3 cellular contexts compared by ENCODE assay signal in the genomic region with DNA sequence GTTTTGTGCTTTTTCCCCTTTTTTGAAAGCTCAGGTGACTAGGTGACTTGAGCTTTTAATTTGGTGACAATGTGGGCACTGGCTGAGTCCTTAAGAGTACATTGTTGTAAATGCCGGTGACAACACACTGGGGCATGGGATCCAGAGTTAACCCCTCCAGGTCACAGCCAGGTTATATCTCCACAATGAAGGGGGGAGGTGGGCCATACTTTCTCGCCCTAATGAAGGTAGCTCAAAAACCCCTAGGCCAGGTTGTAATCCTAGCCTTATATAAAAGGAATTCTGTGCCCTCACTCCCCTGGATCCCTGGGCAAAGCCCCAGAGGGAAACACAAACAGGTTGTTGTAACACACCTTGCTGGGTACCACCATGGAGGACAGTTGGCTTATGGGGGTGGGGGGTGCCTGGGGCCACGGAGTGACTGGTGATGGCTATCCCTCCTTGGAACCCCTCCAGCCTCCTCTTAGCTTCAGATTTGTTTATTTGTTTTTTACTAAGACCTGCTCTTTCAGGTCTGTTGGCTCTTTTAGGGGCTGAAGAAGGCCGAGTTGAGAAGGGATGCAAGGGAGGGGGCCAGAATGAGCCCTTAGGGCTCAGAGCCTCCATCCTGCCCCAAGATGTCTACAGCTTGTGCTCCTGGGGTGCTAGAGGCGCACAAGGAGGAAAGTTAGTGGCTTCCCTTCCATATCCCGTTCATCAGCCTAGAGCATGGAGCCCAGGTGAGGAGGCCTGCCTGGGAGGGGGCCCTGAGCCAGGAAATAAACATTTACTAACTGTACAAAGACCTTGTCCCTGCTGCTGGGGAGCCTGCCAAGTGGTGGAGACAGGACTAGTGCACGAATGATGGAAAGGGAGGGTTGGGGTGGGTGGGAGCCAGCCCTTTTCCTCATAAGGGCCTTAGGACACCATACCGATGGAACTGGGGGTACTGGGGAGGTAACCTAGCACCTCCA.
TF ChIP-seq lines count a peak whose summit lies in the region.

No MANE protein-coding gene starts in this region.

TF ChIP-seq in GM23338, 12 proteins besides CTCF, POLR2A, EP300 and RAD21 (continues in another document):
- TF ChIP-seq, protein P1, sequence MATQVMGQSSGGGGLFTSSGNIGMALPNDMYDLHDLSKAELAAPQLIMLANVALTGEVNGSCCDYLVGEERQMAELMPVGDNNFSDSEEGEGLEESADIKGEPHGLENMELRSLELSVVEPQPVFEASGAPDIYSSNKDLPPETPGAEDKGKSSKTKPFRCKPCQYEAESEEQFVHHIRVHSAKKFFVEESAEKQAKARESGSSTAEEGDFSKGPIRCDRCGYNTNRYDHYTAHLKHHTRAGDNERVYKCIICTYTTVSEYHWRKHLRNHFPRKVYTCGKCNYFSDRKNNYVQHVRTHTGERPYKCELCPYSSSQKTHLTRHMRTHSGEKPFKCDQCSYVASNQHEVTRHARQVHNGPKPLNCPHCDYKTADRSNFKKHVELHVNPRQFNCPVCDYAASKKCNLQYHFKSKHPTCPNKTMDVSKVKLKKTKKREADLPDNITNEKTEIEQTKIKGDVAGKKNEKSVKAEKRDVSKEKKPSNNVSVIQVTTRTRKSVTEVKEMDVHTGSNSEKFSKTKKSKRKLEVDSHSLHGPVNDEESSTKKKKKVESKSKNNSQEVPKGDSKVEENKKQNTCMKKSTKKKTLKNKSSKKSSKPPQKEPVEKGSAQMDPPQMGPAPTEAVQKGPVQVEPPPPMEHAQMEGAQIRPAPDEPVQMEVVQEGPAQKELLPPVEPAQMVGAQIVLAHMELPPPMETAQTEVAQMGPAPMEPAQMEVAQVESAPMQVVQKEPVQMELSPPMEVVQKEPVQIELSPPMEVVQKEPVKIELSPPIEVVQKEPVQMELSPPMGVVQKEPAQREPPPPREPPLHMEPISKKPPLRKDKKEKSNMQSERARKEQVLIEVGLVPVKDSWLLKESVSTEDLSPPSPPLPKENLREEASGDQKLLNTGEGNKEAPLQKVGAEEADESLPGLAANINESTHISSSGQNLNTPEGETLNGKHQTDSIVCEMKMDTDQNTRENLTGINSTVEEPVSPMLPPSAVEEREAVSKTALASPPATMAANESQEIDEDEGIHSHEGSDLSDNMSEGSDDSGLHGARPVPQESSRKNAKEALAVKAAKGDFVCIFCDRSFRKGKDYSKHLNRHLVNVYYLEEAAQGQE (IDR thresholded peaks at IDR 0.05; ENCODE audit: unreplicated experiment): no peak
- TF ChIP-seq POLR2AphosphoS5 (IDR thresholded peaks at IDR 0.05; ENCODE audit: low read depth) (no peak), JUNB (IDR thresholded peaks at IDR 0.05; ENCODE audit: unreplicated experiment) (no peak), ZNF114 (CRISPR knock-in tag; IDR thresholded peaks at IDR 0.05) (no peak)

TF ChIP-seq in WTC11, 78 proteins besides CTCF, POLR2A, EP300 and RAD21 (continues in another document):
- TF ChIP-seq ZNF263 (CRISPR knock-in tag; IDR thresholded peaks at IDR 0.05; ENCODE audit: low read depth): no peak
- no peak for TF ChIP-seq TEAD4 (CRISPR knock-in tag; IDR thresholded peaks at IDR 0.05)
- TF ChIP-seq ZBTB21 (CRISPR knock-in tag; IDR thresholded peaks at IDR 0.05; ENCODE audit: borderline replicate concordance): no peak
- TF ChIP-seq, protein P2, sequence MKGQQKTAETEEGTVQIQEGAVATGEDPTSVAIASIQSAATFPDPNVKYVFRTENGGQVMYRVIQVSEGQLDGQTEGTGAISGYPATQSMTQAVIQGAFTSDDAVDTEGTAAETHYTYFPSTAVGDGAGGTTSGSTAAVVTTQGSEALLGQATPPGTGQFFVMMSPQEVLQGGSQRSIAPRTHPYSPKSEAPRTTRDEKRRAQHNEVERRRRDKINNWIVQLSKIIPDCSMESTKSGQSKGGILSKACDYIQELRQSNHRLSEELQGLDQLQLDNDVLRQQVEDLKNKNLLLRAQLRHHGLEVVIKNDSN (CRISPR knock-in tag; IDR thresholded peaks at IDR 0.05): no peak
- TF ChIP-seq ZNF671 (CRISPR knock-in tag; IDR thresholded peaks at IDR 0.05): no peak
- no peak for TF ChIP-seq FOXJ3 (CRISPR knock-in tag; IDR thresholded peaks at IDR 0.05; ENCODE audit: borderline replicate concordance)
- TF ChIP-seq, protein P3, sequence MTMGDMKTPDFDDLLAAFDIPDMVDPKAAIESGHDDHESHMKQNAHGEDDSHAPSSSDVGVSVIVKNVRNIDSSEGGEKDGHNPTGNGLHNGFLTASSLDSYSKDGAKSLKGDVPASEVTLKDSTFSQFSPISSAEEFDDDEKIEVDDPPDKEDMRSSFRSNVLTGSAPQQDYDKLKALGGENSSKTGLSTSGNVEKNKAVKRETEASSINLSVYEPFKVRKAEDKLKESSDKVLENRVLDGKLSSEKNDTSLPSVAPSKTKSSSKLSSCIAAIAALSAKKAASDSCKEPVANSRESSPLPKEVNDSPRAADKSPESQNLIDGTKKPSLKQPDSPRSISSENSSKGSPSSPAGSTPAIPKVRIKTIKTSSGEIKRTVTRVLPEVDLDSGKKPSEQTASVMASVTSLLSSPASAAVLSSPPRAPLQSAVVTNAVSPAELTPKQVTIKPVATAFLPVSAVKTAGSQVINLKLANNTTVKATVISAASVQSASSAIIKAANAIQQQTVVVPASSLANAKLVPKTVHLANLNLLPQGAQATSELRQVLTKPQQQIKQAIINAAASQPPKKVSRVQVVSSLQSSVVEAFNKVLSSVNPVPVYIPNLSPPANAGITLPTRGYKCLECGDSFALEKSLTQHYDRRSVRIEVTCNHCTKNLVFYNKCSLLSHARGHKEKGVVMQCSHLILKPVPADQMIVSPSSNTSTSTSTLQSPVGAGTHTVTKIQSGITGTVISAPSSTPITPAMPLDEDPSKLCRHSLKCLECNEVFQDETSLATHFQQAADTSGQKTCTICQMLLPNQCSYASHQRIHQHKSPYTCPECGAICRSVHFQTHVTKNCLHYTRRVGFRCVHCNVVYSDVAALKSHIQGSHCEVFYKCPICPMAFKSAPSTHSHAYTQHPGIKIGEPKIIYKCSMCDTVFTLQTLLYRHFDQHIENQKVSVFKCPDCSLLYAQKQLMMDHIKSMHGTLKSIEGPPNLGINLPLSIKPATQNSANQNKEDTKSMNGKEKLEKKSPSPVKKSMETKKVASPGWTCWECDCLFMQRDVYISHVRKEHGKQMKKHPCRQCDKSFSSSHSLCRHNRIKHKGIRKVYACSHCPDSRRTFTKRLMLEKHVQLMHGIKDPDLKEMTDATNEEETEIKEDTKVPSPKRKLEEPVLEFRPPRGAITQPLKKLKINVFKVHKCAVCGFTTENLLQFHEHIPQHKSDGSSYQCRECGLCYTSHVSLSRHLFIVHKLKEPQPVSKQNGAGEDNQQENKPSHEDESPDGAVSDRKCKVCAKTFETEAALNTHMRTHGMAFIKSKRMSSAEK (CRISPR knock-in tag; IDR thresholded peaks at IDR 0.05; ENCODE audit: borderline replicate concordance): no peak
- TF ChIP-seq TCF7 (CRISPR knock-in tag; IDR thresholded peaks at IDR 0.05; ENCODE audit: low read depth): no peak
- TF ChIP-seq ETV6 (CRISPR knock-in tag; IDR thresholded peaks at IDR 0.05): no peak
- TF ChIP-seq, protein P4, sequence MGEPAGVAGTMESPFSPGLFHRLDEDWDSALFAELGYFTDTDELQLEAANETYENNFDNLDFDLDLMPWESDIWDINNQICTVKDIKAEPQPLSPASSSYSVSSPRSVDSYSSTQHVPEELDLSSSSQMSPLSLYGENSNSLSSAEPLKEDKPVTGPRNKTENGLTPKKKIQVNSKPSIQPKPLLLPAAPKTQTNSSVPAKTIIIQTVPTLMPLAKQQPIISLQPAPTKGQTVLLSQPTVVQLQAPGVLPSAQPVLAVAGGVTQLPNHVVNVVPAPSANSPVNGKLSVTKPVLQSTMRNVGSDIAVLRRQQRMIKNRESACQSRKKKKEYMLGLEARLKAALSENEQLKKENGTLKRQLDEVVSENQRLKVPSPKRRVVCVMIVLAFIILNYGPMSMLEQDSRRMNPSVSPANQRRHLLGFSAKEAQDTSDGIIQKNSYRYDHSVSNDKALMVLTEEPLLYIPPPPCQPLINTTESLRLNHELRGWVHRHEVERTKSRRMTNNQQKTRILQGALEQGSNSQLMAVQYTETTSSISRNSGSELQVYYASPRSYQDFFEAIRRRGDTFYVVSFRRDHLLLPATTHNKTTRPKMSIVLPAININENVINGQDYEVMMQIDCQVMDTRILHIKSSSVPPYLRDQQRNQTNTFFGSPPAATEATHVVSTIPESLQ (CRISPR knock-in tag; IDR thresholded peaks at IDR 0.05): no peak
- TF ChIP-seq NR2C2 (CRISPR knock-in tag; IDR thresholded peaks at IDR 0.05): no peak
- TF ChIP-seq, protein P5, sequence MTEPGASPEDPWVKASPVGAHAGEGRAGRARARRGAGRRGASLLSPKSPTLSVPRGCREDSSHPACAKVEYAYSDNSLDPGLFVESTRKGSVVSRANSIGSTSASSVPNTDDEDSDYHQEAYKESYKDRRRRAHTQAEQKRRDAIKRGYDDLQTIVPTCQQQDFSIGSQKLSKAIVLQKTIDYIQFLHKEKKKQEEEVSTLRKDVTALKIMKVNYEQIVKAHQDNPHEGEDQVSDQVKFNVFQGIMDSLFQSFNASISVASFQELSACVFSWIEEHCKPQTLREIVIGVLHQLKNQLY (CRISPR knock-in tag; IDR thresholded peaks at IDR 0.05): no peak
- TF ChIP-seq CREM (CRISPR knock-in tag; IDR thresholded peaks at IDR 0.05): no peak

TF ChIP-seq in HepG2, 621 proteins besides CTCF, POLR2A, EP300 and RAD21 (continues in another document):
- TF ChIP-seq PHF8 (CRISPR knock-in tag; IDR thresholded peaks at IDR 0.05) (no peak), GATAD1 (CRISPR knock-in tag; IDR thresholded peaks at IDR 0.05) (no peak), RAD51 (IDR thresholded peaks at IDR 0.05; ENCODE audit: borderline replicate concordance) (no peak), GFI1 (CRISPR knock-in tag; IDR thresholded peaks at IDR 0.05; ENCODE audit: borderline replicate concordance) (no peak), ZNF180 (CRISPR knock-in tag; IDR thresholded peaks at IDR 0.05; ENCODE audit: borderline replicate concordance, low read depth) (no peak), SMAD1 (CRISPR knock-in tag; IDR thresholded peaks at IDR 0.05; ENCODE audit: borderline replicate concordance, low read depth) (0 out of 2 replicates have a peak, but pooled peaks have one; percentile 20), PCBP2 (optimal IDR thresholded peaks at IDR 0.05; ENCODE audit: low read depth, low read length, poor library complexity, severe bottlenecking) (no peak), MIXL1 (CRISPR knock-in tag; IDR thresholded peaks at IDR 0.05) (peak; percentile 35; the same call in 1 of the 2 replicates), ZNF501 (CRISPR knock-in tag; IDR thresholded peaks at IDR 0.05) (peak; percentile 45; the same call in 1 of the 2 replicates), ERF (CRISPR knock-in tag; IDR thresholded peaks at IDR 0.05) (peak; percentile 56; the same call in 1 of the 2 replicates), SETDB1 (CRISPR knock-in tag; IDR thresholded peaks at IDR 0.05; ENCODE audit: borderline replicate concordance) (no peak), SOX5 (CRISPR knock-in tag; IDR thresholded peaks at IDR 0.05; ENCODE audit: borderline replicate concordance) (peak; percentile 44; the same call in 1 of the 2 replicates), ZNF792 (CRISPR knock-in tag; IDR thresholded peaks at IDR 0.05) (no peak)
- TF ChIP-seq, protein P6, sequence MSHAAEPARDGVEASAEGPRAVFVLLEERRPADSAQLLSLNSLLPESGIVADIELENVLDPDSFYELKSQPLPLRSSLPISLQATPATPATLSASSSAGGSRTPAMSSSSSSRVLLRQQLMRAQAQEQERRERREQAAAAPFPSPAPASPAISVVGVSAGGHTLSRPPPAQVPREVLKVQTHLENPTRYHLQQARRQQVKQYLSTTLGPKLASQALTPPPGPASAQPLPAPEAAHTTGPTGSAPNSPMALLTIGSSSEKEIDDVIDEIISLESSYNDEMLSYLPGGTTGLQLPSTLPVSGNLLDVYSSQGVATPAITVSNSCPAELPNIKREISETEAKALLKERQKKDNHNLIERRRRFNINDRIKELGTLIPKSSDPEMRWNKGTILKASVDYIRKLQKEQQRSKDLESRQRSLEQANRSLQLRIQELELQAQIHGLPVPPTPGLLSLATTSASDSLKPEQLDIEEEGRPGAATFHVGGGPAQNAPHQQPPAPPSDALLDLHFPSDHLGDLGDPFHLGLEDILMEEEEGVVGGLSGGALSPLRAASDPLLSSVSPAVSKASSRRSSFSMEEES (CRISPR knock-in tag; IDR thresholded peaks at IDR 0.05): 0 out of 2 replicates have a peak, but pooled peaks have one; percentile 13
- TF ChIP-seq, protein P7, sequence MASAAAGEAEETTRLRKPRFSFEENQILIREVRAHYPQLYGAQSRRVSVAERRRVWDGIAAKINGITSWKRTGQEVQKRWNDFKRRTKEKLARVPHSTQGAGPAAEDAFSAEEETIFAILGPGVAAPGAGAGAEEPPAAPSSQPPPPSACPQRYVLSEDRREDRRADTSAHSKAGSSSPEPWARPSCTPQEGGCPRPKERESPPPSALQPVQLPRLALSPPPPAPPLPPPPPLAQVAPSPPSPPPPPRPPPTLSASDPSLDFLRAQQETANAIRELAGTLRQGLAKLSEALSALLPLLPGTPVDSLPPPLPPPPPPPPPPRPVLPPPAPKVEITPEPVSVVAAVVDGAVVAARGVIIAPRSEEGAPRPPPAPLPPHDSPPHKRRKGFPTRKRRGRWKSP (CRISPR knock-in tag; IDR thresholded peaks at IDR 0.05): no peak
- TF ChIP-seq, protein P8, sequence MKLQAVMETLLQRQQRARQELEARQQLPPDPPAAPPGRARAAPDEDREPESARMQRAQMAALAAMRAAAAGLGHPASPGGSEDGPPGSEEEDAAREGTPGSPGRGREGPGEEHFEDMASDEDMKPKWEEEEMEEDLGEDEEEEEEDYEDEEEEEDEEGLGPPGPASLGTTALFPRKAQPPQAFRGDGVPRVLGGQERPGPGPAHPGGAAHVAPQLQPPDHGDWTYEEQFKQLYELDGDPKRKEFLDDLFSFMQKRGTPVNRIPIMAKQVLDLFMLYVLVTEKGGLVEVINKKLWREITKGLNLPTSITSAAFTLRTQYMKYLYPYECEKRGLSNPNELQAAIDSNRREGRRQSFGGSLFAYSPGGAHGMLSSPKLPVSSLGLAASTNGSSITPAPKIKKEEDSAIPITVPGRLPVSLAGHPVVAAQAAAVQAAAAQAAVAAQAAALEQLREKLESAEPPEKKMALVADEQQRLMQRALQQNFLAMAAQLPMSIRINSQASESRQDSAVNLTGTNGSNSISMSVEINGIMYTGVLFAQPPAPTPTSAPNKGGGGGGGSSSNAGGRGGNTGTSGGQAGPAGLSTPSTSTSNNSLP (IDR thresholded peaks at IDR 0.05; ENCODE audit: low read depth, low read length): no peak
- TF ChIP-seq, protein P9, sequence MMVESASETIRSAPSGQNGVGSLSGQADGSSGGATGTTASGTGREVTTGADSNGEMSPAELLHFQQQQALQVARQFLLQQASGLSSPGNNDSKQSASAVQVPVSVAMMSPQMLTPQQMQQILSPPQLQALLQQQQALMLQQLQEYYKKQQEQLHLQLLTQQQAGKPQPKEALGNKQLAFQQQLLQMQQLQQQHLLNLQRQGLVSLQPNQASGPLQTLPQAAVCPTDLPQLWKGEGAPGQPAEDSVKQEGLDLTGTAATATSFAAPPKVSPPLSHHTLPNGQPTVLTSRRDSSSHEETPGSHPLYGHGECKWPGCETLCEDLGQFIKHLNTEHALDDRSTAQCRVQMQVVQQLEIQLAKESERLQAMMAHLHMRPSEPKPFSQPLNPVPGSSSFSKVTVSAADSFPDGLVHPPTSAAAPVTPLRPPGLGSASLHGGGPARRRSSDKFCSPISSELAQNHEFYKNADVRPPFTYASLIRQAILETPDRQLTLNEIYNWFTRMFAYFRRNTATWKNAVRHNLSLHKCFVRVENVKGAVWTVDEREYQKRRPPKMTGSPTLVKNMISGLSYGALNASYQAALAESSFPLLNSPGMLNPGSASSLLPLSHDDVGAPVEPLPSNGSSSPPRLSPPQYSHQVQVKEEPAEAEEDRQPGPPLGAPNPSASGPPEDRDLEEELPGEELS (CRISPR knock-in tag; IDR thresholded peaks at IDR 0.05): peak; percentile 41; the same call in 1 of the 2 replicates
- TF ChIP-seq, protein P10, sequence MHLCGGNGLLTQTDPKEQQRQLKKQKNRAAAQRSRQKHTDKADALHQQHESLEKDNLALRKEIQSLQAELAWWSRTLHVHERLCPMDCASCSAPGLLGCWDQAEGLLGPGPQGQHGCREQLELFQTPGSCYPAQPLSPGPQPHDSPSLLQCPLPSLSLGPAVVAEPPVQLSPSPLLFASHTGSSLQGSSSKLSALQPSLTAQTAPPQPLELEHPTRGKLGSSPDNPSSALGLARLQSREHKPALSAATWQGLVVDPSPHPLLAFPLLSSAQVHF (CRISPR knock-in tag; IDR thresholded peaks at IDR 0.05): no peak
